ENCODE assay signal across 9 cellular contexts in the genomic region with DNA sequence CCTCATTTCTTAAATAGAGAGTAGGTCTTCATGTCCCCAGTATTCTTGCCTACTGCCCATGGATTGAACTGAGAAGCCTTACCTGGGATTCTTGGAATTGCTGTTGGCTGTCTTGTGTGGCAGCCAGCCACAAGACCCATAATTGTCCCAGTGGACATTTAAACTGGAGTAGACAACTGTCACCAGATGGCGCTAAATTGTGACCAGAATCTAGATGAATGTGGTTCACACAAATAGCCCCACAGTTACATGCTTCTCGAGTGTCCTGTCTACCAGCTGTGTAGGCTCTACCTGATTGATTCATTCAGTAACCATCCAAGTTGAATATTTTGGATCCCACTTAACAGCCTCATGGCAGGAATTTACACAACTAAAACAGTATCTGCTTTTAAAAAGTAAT.
DNase-seq lines count a peak whose midpoint lies in the region; ATAC-seq, FAIRE-seq and TF ChIP-seq lines count a peak whose summit lies in the region.
"Had no signal": no experiment of that assay in that cellular context is flagged by ENCODE, and none has a peak within 500 bp of the region (broad histone marks: within the 10 kb centered on the region; RNA-seq: fewer than 3 reads in every experiment).

No MANE protein-coding gene starts in this region.

- H3K27ac ChIP-seq in GM12878 (ENCODE audit: control insufficient read depth, insufficient read depth) = no peak overlapping the region

- no peak overlapping the region for H3K4me3 ChIP-seq in GM12878

- no peaks in the 10 kb centered on the region for H3K9me3 Mint-ChIP-seq in activated naive CD4-positive, alpha-beta T cell treated with anti-CD3 and anti-CD28 coated beads, Interleukin-2, amount 50 U/mL, for 24 hours
- H3K9me3 Mint-ChIP-seq in nephron progenitor cell = peaks cover 9% of the 10 kb centered on the region
- H3K9me3 Mint-ChIP-seq: central memory CD8-positive, alpha-beta T cell had no signal

- H3K4me3 Mint-ChIP-seq in activated naive CD4-positive, alpha-beta T cell treated with anti-CD3 and anti-CD28 coated beads, Interleukin-2, amount 50 U/mL, for 24 hours = peak overlapping the region; percentile 40
- no peak overlapping the region for H3K4me3 Mint-ChIP-seq in nephron progenitor cell
- H3K4me3 Mint-ChIP-seq: central memory CD8-positive, alpha-beta T cell had no signal

- no peaks in the 10 kb centered on the region for H3K9me3 ChIP-seq in GM12878 (replicated peaks; ENCODE audit: control insufficient read depth, insufficient read depth, low read length)

- in situ Hi-C loops in GM12878 (cut with MboI) = no loop called here

- H3K79me2 ChIP-seq in GM12878 (ENCODE audit: control insufficient read depth, insufficient read depth, low read length) = no peaks in the 10 kb centered on the region

- peak; percentile 54 to 70 (median 56); a peak in 5 of 6 replicates for TF ChIP-seq CTCF in GM12878 (IDR thresholded peaks at IDR 0.05 in 2 of 3, conservative IDR thresholded peaks at IDR 0.05 in 1 of 3; ENCODE audit: control insufficient read depth in 2 of 3, extremely low read depth in 1 of 3, insufficient read depth in 1 of 3, low read depth in 3 of 3, low read length in 3 of 3)
- no peak for TF ChIP-seq CTCF in nephron progenitor cell (IDR thresholded peaks at IDR 0.05)

- TF ChIP-seq RAD21 in GM12878 (IDR thresholded peaks at IDR 0.05; ENCODE audit: insufficient read depth, low read depth, low read length) = peak; percentile 52

- H3K9ac ChIP-seq in GM12878 (ENCODE audit: control insufficient read depth, insufficient read depth, low read length) = no peak overlapping the region

- H3K36me3 Mint-ChIP-seq in activated naive CD4-positive, alpha-beta T cell treated with anti-CD3 and anti-CD28 coated beads, Interleukin-2, amount 50 U/mL, for 24 hours = no peaks in the 10 kb centered on the region
- peaks cover 27% of the 10 kb centered on the region for H3K36me3 Mint-ChIP-seq in nephron progenitor cell (ENCODE audit: low read depth)

- H3K27me3 Mint-ChIP-seq in activated naive CD4-positive, alpha-beta T cell treated with anti-CD3 and anti-CD28 coated beads, Interleukin-2, amount 50 U/mL, for 24 hours = no peaks in the 10 kb centered on the region
- no peaks in the 10 kb centered on the region for H3K27me3 Mint-ChIP-seq in nephron progenitor cell (ENCODE audit: low read depth, poor library complexity)
- H3K27me3 Mint-ChIP-seq: central memory CD8-positive, alpha-beta T cell had no signal

- SMC1A ChIA-PET in GM12878 (lab: Charles Lee; ENCODE audit: uncharacterized antibody, unreplicated experiment) = interaction anchor here (0.7 to 6.7 kb wide), 22 partner anchors 9 to 470 kb away, joined by 3 to 102 read pairs (median 4); no protein-coding TSS in a partner anchor

- no peaks in the 10 kb centered on the region for H3K27me3 ChIP-seq in GM12878 (replicated peaks in 1 of 2; ENCODE audit: control insufficient read depth in 2 of 2, insufficient read depth in 2 of 2, low read length in 1 of 2)

- H4K20me1 ChIP-seq in GM12878 (ENCODE audit: control insufficient read depth, insufficient read depth) = no peaks in the 10 kb centered on the region

- H3K4me2 ChIP-seq in GM12878 (ENCODE audit: control insufficient read depth, insufficient read depth) = no peak overlapping the region

- no TSS peak for BruUV-seq in GM12878 (replicated peaks; lab: Mats Ljungman, UMichigan)

- 0% methylated on average over 2 of the region's 2 CpGs for WGBS in GM12878 (ENCODE audit: insufficient coverage, insufficient replicate concordance, low lambda C conversion rate, missing lambda C conversion rate)

- CTCF ChIA-PET in GM12878 (lab: Yijun Ruan, JAX) = interaction anchor here (0.6 to 12.9 kb wide), 32 partner anchors 11 to 530 kb away, joined by 3 to 204 read pairs (median 4); no protein-coding TSS in a partner anchor

- POLR2A ChIA-PET in GM12878 (lab: Charles Lee) = interaction anchor here (1.3 kb wide), 1 partner anchor 58 kb away, joined by 4 read pairs; no protein-coding TSS in a partner anchor

- no peak for TF ChIP-seq EP300 in GM12878 (IDR thresholded peaks at IDR 0.05; ENCODE audit: borderline replicate concordance in 1 of 2, control insufficient read depth in 1 of 2, low read depth in 2 of 2, low read length in 2 of 2)

- FAIRE-seq in GM12878 (lab: Jason Lieb, UNC) = peak; percentile 76

- TF ChIP-seq POLR2A in GM12878 (IDR thresholded peaks at IDR 0.05; ENCODE audit: low read depth, low read length) = no peak

- no peak overlapping the region for H3K27ac Mint-ChIP-seq in activated naive CD4-positive, alpha-beta T cell treated with anti-CD3 and anti-CD28 coated beads, Interleukin-2, amount 50 U/mL, for 24 hours
- no peak overlapping the region for H3K27ac Mint-ChIP-seq in nephron progenitor cell

- H2AFZ ChIP-seq in GM12878 (ENCODE audit: control insufficient read depth, low read depth, low read length) = no peak overlapping the region

- no peaks in the 10 kb centered on the region for H3K4me1 ChIP-seq in GM12878 (ENCODE audit: control insufficient read depth, insufficient read depth, low read length)

- no peak for DNase-seq in activated naive CD4-positive, alpha-beta T cell (lab: John Stamatoyannopoulos, UW)
- peak; percentile 36 for DNase-seq in NCI-H2227 treated with DMSO at 0.1 percent for 48 hours (lab: John Stamatoyannopoulos, UW)
- peak; percentile 30 for DNase-seq in GM12878 (ENCODE audit: low read depth, low spot score)
- DNase-seq in medulla oblongata (ENCODE audit: extremely low spot score) = peak; percentile 79
- DNase-seq in nephron progenitor cell = no peak

- intact Hi-C loops in GM12878 (cut with micrococcal nuclease; ENCODE audit: unreplicated experiment) = loop anchor here (2.0 kb wide), 1 partner anchor 60 kb away; no protein-coding TSS in a partner anchor

- H3K36me3 ChIP-seq in GM12878 (ENCODE audit: control insufficient read depth in 2 of 2, insufficient read depth in 2 of 2, low read length in 1 of 2) = no peaks in the 10 kb centered on the region

- ATAC-seq in HG02870 (IDR thresholded peaks at IDR 0.05; ENCODE audit: unreplicated experiment) (peak; percentile 77), GM12878 (peak; percentile 95), GM21825 (IDR thresholded peaks at IDR 0.05; ENCODE audit: unreplicated experiment) (no peak)

- RAD21 ChIA-PET in GM12878 (lab: Charles Lee; ENCODE audit: unreplicated experiment) = interaction anchor here (0.6 to 4.2 kb wide), 16 partner anchors 9 to 470 kb away, joined by 3 to 31 read pairs (median 8); no protein-coding TSS in a partner anchor

- peaks cover 93% of the 10 kb centered on the region for H3K4me1 Mint-ChIP-seq in activated naive CD4-positive, alpha-beta T cell treated with anti-CD3 and anti-CD28 coated beads, Interleukin-2, amount 50 U/mL, for 24 hours
- peaks cover 76% of the 10 kb centered on the region for H3K4me1 Mint-ChIP-seq in nephron progenitor cell

TF ChIP-seq in GM12878, 131 proteins besides CTCF, POLR2A, EP300 and RAD21:
- TF ChIP-seq RUNX3 (IDR thresholded peaks at IDR 0.05; ENCODE audit: low read length) = peak; percentile 63
- TF ChIP-seq MTA3 (IDR thresholded peaks at IDR 0.05; ENCODE audit: borderline replicate concordance, low read length) = no peak
- peak; percentile 73; the same call in 1 of the 2 replicates for TF ChIP-seq SMC3 (IDR thresholded peaks at IDR 0.05; ENCODE audit: borderline replicate concordance, low read length)
- TF ChIP-seq POLR2AphosphoS5 (IDR thresholded peaks at IDR 0.05; ENCODE audit: low read length) = no peak
- peak; percentile 36; the same call in 1 of the 2 replicates for TF ChIP-seq YY1 (IDR thresholded peaks at IDR 0.05; ENCODE audit: low read depth, low read length)
- TF ChIP-seq IKZF2 (IDR thresholded peaks at IDR 0.05) = peak; percentile 20 to 42; a peak in 2 of 4 replicates
- TF ChIP-seq FOXK2 (IDR thresholded peaks at IDR 0.05) = no peak
- no peak for TF ChIP-seq SMAD1 (IDR thresholded peaks at IDR 0.05; ENCODE audit: low read depth, partially characterized antibody)
- TF ChIP-seq IRF4 (IDR thresholded peaks at IDR 0.05; ENCODE audit: low read depth, low read length) = 0 out of 2 replicates have a peak, but pooled peaks have one; percentile 50
- no peak for TF ChIP-seq NFIC (IDR thresholded peaks at IDR 0.05; ENCODE audit: low read depth, low read length)
- TF ChIP-seq MTA2 (IDR thresholded peaks at IDR 0.05; ENCODE audit: low read depth) = no peak
- no peak for TF ChIP-seq STAT3 (IDR thresholded peaks at IDR 0.05; ENCODE audit: low read depth, low read length)
- no peak for TF ChIP-seq ETV6 (conservative IDR thresholded peaks at IDR 0.05 in 1 of 2, IDR thresholded peaks at IDR 0.05 in 1 of 2; ENCODE audit: borderline replicate concordance in 1 of 2, low read depth in 1 of 2)
- no peak for TF ChIP-seq STAT1 (conservative IDR thresholded peaks at IDR 0.05)
- TF ChIP-seq NR2C2 (IDR thresholded peaks at IDR 0.05; ENCODE audit: borderline replicate concordance, control insufficient read depth, insufficient read length, low read depth) = no peak
- no peak for TF ChIP-seq MEF2B (IDR thresholded peaks at IDR 0.05; ENCODE audit: partially characterized antibody, poor library complexity, severe bottlenecking)
- peak; percentile 42; the same call in 1 of the 3 replicates for TF ChIP-seq POU2F2 (IDR thresholded peaks at IDR 0.05; ENCODE audit: borderline replicate concordance, low read depth, low read length)

Comparison
In these comparisons a context has a peak if more than half of its experiments do, and no peak if none do; other contexts are left out.
1. DNase-seq: peak in NCI-H2227 treated with DMSO at 0.1 percent for 48 hours (single experiment), GM12878 (single experiment) and medulla oblongata (single experiment); none in activated naive CD4-positive, alpha-beta T cell (0 of 4) and nephron progenitor cell (single experiment).